In the genomic region with DNA sequence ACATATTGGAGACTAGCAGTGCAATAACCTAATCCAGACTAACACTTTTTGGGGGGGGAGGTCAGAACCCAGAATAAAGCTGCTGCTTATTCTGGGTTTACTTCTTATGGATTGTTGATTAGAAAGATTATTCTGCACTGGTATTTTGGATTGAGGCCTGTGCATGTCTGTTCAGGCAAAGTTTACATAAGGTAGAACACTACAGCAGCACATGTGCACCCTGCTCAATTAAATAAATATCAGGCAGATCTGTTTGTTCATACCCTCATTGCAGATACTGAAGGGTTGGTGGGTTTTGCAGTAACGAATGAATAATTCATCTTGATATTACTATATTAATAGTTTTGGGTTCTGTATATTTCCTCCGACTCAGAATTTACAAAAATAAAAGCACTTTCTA, we compare ENCODE assay signal across 24 cellular contexts.
"Had no signal": no experiment of that assay in that cellular context is flagged by ENCODE, and none has a peak within 500 bp of the region (broad histone marks: within the 10 kb centered on the region; RNA-seq: fewer than 3 reads in every experiment).

No MANE protein-coding gene starts in this region.

- H3K9me3 Mint-ChIP-seq: activated CD4-positive, alpha-beta T cell treated with anti-CD3 and anti-CD28 coated beads, Interleukin-2, amount 10 ng/mL, durations not matched to agents 7 days and 5 days; activated CD8-positive, alpha-beta T cell treated with anti-CD3 and anti-CD28 coated beads for 36 hours; endodermal cell; naive thymus-derived CD8-positive, alpha-beta T cell had no signal

- H3K27me3 Mint-ChIP-seq: activated CD4-positive, alpha-beta T cell treated with anti-CD3 and anti-CD28 coated beads, Interleukin-2, amount 10 ng/mL, durations not matched to agents 7 days and 5 days; activated CD8-positive, alpha-beta memory T cell treated with anti-CD3 and anti-CD28 coated beads, Interleukin-2, amount 10 ng/mL, durations not matched to agents 7 days and 5 days; activated CD8-positive, alpha-beta T cell treated with anti-CD3 and anti-CD28 coated beads for 36 hours; naive thymus-derived CD8-positive, alpha-beta T cell had no signal

- ATAC-seq: activated CD8-positive, alpha-beta memory T cell treated with anti-CD3 and anti-CD28 coated beads, Interleukin-2, amount 10 ng/mL, durations not matched to agents 7 days and 5 days; activated CD8-positive, alpha-beta T cell treated with anti-CD3 and anti-CD28 coated beads for 36 hours; heart left ventricle had no signal

- H3K4me3 ChIP-seq: ascending aorta, colonic mucosa, dorsolateral prefrontal cortex, heart left ventricle, lung, prostate gland, right atrium auricular region, stomach, suprapubic skin, tibial nerve had no signal

- H3K27me3 ChIP-seq: ascending aorta, colonic mucosa, dorsolateral prefrontal cortex, heart left ventricle, right atrium auricular region, stomach, suprapubic skin, tibial nerve had no signal

- DNase-seq: activated CD4-positive, alpha-beta T cell treated with anti-CD3 and anti-CD28 coated beads, Interleukin-2, amount 10 ng/mL, durations not matched to agents 7 days and 5 days; activated CD4-positive, CD25-positive, alpha-beta regulatory T cell treated with anti-CD3 and anti-CD28 coated beads, Interleukin-2, amount 50 U/mL, for 72 hours; activated CD8-positive, alpha-beta memory T cell treated with anti-CD3 and anti-CD28 coated beads, Interleukin-2, amount 10 ng/mL, durations not matched to agents 7 days and 5 days; activated CD8-positive, alpha-beta T cell treated with anti-CD3 and anti-CD28 coated beads for 36 hours; activated gamma-delta T cell; activated naive CD4-positive, alpha-beta T cell treated with anti-CD3 and anti-CD28 coated beads, Interleukin-2, amount 50 U/mL, for 16 hours; activated T-cell treated with anti-CD3 and anti-CD28 coated beads for 4 hours; central memory CD4-positive, alpha-beta T cell; colonic mucosa; dorsolateral prefrontal cortex; endodermal cell; heart left ventricle; islet precursor cell; naive thymus-derived CD8-positive, alpha-beta T cell; stimulated activated CD4-positive, alpha-beta T cell treated with anti-CD3 and anti-CD28 coated beads, Interleukin-12 subunit alpha, Interleukin-12 subunit beta, amount 100 ng/mL, for 4 hours; stomach; WERI-Rb-1 had no signal

- H3K27ac ChIP-seq: ascending aorta, colonic mucosa, dorsolateral prefrontal cortex, heart left ventricle, prostate gland, right atrium auricular region, suprapubic skin, tibial nerve, WERI-Rb-1 had no signal

- FAIRE-seq: urothelium cell line had no signal

- H3K27ac Mint-ChIP-seq: activated CD4-positive, alpha-beta T cell treated with anti-CD3 and anti-CD28 coated beads, Interleukin-2, amount 10 ng/mL, durations not matched to agents 7 days and 5 days; activated CD8-positive, alpha-beta memory T cell treated with anti-CD3 and anti-CD28 coated beads, Interleukin-2, amount 10 ng/mL, durations not matched to agents 7 days and 5 days; activated CD8-positive, alpha-beta T cell treated with anti-CD3 and anti-CD28 coated beads for 36 hours; endodermal cell had no signal

- H3K9me3 ChIP-seq: ascending aorta, colonic mucosa, heart left ventricle, prostate gland, right atrium auricular region, stomach, suprapubic skin, tibial nerve had no signal

- H3K36me3 ChIP-seq: ascending aorta, colonic mucosa, heart left ventricle, prostate gland, right atrium auricular region, stomach, suprapubic skin, tibial nerve had no signal

- H3K4me3 Mint-ChIP-seq: activated CD4-positive, alpha-beta T cell treated with anti-CD3 and anti-CD28 coated beads, Interleukin-2, amount 10 ng/mL, durations not matched to agents 7 days and 5 days; activated CD8-positive, alpha-beta memory T cell treated with anti-CD3 and anti-CD28 coated beads, Interleukin-2, amount 10 ng/mL, durations not matched to agents 7 days and 5 days; activated CD8-positive, alpha-beta T cell treated with anti-CD3 and anti-CD28 coated beads for 36 hours; endodermal cell had no signal
